ENCODE assay signal across 1 cellular context in genomic region chr2:227826019-227826521, GRCh38.
TF ChIP-seq lines count a peak whose summit lies in the region.

No MANE protein-coding gene starts in this region.

TF ChIP-seq in SK-N-SH, 30 proteins besides CTCF, POLR2A, EP300 and RAD21 (continued from another document):
- TF ChIP-seq USF1 (IDR thresholded peaks at IDR 0.05; ENCODE audit: borderline replicate concordance, low read depth) (no peak), MAX (IDR thresholded peaks at IDR 0.05; ENCODE audit: low read depth) (no peak), FOSL2 (IDR thresholded peaks at IDR 0.05; ENCODE audit: borderline replicate concordance, low read depth) (no peak), GATA2 (CRISPR knock-in tag; IDR thresholded peaks at IDR 0.05) (no peak), EZH2phosphoT487 (IDR thresholded peaks at IDR 0.05; ENCODE audit: borderline replicate concordance, low read depth) (no peak)
TF ChIP-seq in SK-N-SH: peak in this region for 0.
